In genomic region chr4:26787461-26788340, GRCh38 we compare ENCODE assay signal across 8 cellular contexts.
A peak's percentile ranks its signal among the peaks of the same experiment; 100 is the strongest.
DNase-seq lines count a peak whose midpoint lies in the region; ATAC-seq, FAIRE-seq and TF ChIP-seq lines count a peak whose summit lies in the region.

No MANE protein-coding gene starts in this region.

- no peaks in the 10 kb centered on the region for H3K9me3 Mint-ChIP-seq in activated naive CD8-positive, alpha-beta T cell treated with anti-CD3 and anti-CD28 coated beads, Interleukin-2, amount 50 U/mL, for 24 hours

- H3K4me1 Mint-ChIP-seq in activated naive CD8-positive, alpha-beta T cell treated with anti-CD3 and anti-CD28 coated beads, Interleukin-2, amount 50 U/mL, for 24 hours = peaks cover 26% of the 10 kb centered on the region

- H3K27ac ChIP-seq in layer of hippocampus (ENCODE audit: low read depth, low read length) (peak overlapping the region; percentile 24), testis (no peak overlapping the region)

- intact Hi-C loops in testis (cut with DNase I; ENCODE audit: low total_unique reads) = no loop called here

- no peak overlapping the region for H3K4me3 Mint-ChIP-seq in activated naive CD8-positive, alpha-beta T cell treated with anti-CD3 and anti-CD28 coated beads, Interleukin-2, amount 50 U/mL, for 24 hours

- TF ChIP-seq POLR2A in testis (IDR thresholded peaks at IDR 0.05) (no peak), GM12892 (IDR thresholded peaks at IDR 0.05; ENCODE audit: low read depth, low read length) (no peak)

- H3K27me3 ChIP-seq in layer of hippocampus (ENCODE audit: control insufficient read depth, insufficient read depth, low read length) (no peaks in the 10 kb centered on the region), testis (no peaks in the 10 kb centered on the region)

- no peaks in the 10 kb centered on the region for H3K9me3 ChIP-seq in testis

- no peaks in the 10 kb centered on the region for H3K36me3 Mint-ChIP-seq in activated naive CD8-positive, alpha-beta T cell treated with anti-CD3 and anti-CD28 coated beads, Interleukin-2, amount 50 U/mL, for 24 hours (ENCODE audit: low read depth)

- 55 to 61% methylated on average over 11 of the region's 11 CpGs for WGBS in testis, 2 donors

- no peak for FAIRE-seq in GM12892 (lab: Jason Lieb, UNC)

- no peak for TF ChIP-seq CTCF in testis (IDR thresholded peaks at IDR 0.05)

- peaks cover 8% of the 10 kb centered on the region for H3K4me1 ChIP-seq in testis

- ATAC-seq in activated naive CD8-positive, alpha-beta T cell treated with anti-CD3 and anti-CD28 coated beads, Interleukin-2, amount 50 U/mL, for 24 hours = peak; percentile 91

- H3K36me3 ChIP-seq in testis (ENCODE audit: low read depth, missing control alignments) = no peaks in the 10 kb centered on the region

- in situ Hi-C loops in Caki2 (cut with HindIII; ENCODE audit: low pct_unique_long_range_greater_than_20kb, low sequenced_read_pairs) = no loop called here

- peaks cover 2% of the 10 kb centered on the region for H3K27me3 Mint-ChIP-seq in activated naive CD8-positive, alpha-beta T cell treated with anti-CD3 and anti-CD28 coated beads, Interleukin-2, amount 50 U/mL, for 24 hours

- H3K4me3 ChIP-seq in testis = no peak overlapping the region

- peak overlapping the region; percentile 44 for H3K27ac Mint-ChIP-seq in activated naive CD8-positive, alpha-beta T cell treated with anti-CD3 and anti-CD28 coated beads, Interleukin-2, amount 50 U/mL, for 24 hours

- DNase-seq in Caki2 (ENCODE audit: low read depth) (peak; percentile 67), H4 (ENCODE audit: low spot score) (peak; percentile 81), NCI-H69 (lab: John Stamatoyannopoulos, UW) (peak; percentile 86), testis (no peak), GM12892 (ENCODE audit: insufficient read length) (no peak)
- DNase-seq in activated naive CD8-positive, alpha-beta T cell treated with anti-CD3 and anti-CD28 coated beads, Interleukin-2, amount 50 U/mL, for 24 hours = peak; percentile 62
- peak; percentile 19 to 27 for DNase-seq in stimulated activated CD4-positive, alpha-beta T cell treated with anti-CD3 and anti-CD28 coated beads, Interleukin-4, amount 100 ng/mL, for 4 hours

Comparison
In these comparisons a context has a peak if more than half of its experiments do, and no peak if none do; other contexts are left out.
1. DNase-seq: peak in Caki2 (single experiment), H4 (single experiment), NCI-H69 (single experiment), activated naive CD8-positive, alpha-beta T cell treated with anti-CD3 and anti-CD28 coated beads, Interleukin-2, amount 50 U/mL, for 24 hours (single experiment) and stimulated activated CD4-positive, alpha-beta T cell treated with anti-CD3 and anti-CD28 coated beads, Interleukin-4, amount 100 ng/mL, for 4 hours (2 of 2); none in testis (single experiment) and GM12892 (single experiment).